In the genomic region with DNA sequence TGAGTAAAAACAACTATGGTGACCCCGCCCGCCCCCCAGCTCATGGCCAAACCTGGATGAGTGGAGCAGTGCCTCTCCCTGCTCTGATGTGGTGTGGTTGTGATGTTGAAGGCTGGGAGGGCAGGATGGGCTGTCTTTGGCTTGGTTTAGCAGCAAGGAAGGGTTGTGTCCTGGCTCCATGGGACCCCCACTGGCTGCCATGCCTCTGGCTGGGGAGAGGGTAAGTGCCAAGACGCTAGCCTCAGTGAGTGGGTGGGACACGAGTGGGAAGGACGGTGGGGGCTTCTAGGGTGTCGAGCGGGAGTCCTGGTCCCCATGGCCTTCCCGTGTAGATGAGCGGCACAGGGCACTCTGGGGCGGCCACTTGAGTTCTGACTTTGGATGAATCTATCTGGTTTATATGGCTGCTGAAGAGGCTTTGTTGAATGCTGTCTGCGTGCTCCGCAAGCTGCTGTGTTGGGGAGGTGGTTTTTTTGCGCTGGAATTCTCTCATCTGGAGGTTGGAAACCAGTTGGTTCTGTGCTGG, we compare ENCODE assay signal across 1 cellular context.
TF ChIP-seq lines count a peak whose summit lies in the region.

No MANE protein-coding gene starts in this region.

TF ChIP-seq in IMR-90, 13 proteins besides CTCF, POLR2A, EP300 and RAD21:
- TF ChIP-seq NFE2L2 (IDR thresholded peaks at IDR 0.05; ENCODE audit: low read depth, low read length) (no peak), RCOR1 (IDR thresholded peaks at IDR 0.05; ENCODE audit: insufficient replicate concordance, low read length) (no peak), SMC3 (IDR thresholded peaks at IDR 0.05; ENCODE audit: low read depth, low read length) (no peak), FOS (IDR thresholded peaks at IDR 0.05; ENCODE audit: low read depth, low read length) (no peak), CEBPB (IDR thresholded peaks at IDR 0.05; ENCODE audit: low read depth, low read length) (no peak), MAZ (IDR thresholded peaks at IDR 0.05; ENCODE audit: borderline replicate concordance, low read depth, low read length) (no peak), MAFK (IDR thresholded peaks at IDR 0.05; ENCODE audit: low read depth, low read length) (no peak), RFX5 (IDR thresholded peaks at IDR 0.05; ENCODE audit: low read depth, low read length) (no peak)
